Comparison of ENCODE assay signal across 13 cellular contexts in genomic region chr10:123891147-123892011, GRCh38. TPM values are rescaled to one million over a fixed set of nuclear protein-coding genes. Genes with fewer than 3 reads are reported as not detected.
DNase-seq lines count a peak whose midpoint lies in the region; ATAC-seq and TF ChIP-seq lines count a peak whose summit lies in the region.
"Had no signal": no experiment of that assay in that cellular context is flagged by ENCODE, and none has a peak within 500 bp of the region (broad histone marks: within the 10 kb centered on the region; RNA-seq: fewer than 3 reads in every experiment).

Gene CPXM2, minus strand, starts transcription at chr10:123891807. Its CDS starts 148 bp downstream, at chr10:123891659.

- H3K27me3 ChIP-seq in ectodermal cell (ENCODE audit: control insufficient read depth, insufficient read depth, low read length, poor library complexity, severe bottlenecking): peaks cover 46% of the 10 kb centered on the region

- H3K27ac ChIP-seq in ectodermal cell (ENCODE audit: insufficient read depth, low read depth, low read length, poor library complexity, severe bottlenecking): no peak within 1 kb of the TSS
- peak within 1 kb of the TSS in 16 of 21 experiments; percentile 26 to 93 (median 70) for H3K27ac ChIP-seq in skin epidermis
- H3K27ac ChIP-seq: SJSA1 had no signal

- H3K9ac ChIP-seq in ES-I3 (ENCODE audit: low read depth, low read length): peak within 1 kb of the TSS; percentile 73

- H3K4me1 ChIP-seq in ES-I3 (ENCODE audit: insufficient read depth, low read length) (peaks cover 8% of the 10 kb centered on the region; the same call in 1 of the 2 replicates), ectodermal cell (ENCODE audit: control insufficient read depth, insufficient read depth, low read length) (peaks cover 5% of the 10 kb centered on the region)
- H3K4me1 ChIP-seq: SJSA1 had no signal

- DNase-seq in left kidney (ENCODE audit: low read depth, low spot score): peak; percentile 67
- DNase-seq in HFFc6: no peak
- no peak for DNase-seq in NK-92 treated with Interleukin-12 subunit alpha and Interleukin-12 subunit beta, amount 100 ng/mL, for 24 hours (lab: John Stamatoyannopoulos, UW)
- no peak for DNase-seq in SHP77 treated with DMSO at 0.1 percent for 48 hours (lab: John Stamatoyannopoulos, UW)
- DNase-seq: activated CD4-positive, alpha-beta T cell treated with anti-CD3 and anti-CD28 coated beads, Interleukin-2, amount 50 U/mL, for 48 hours; CD8-positive, alpha-beta T cell; Karpas-422; naive B cell had no signal

- ATAC-seq in HG02840 (IDR thresholded peaks at IDR 0.05; ENCODE audit: low FRiP score, unreplicated experiment): no peak
- ATAC-seq: CD8-positive, alpha-beta T cell had no signal

- H3K36me3 ChIP-seq in ES-I3 (ENCODE audit: insufficient read depth, low read length) (no peaks in the 10 kb centered on the region), ectodermal cell (ENCODE audit: control insufficient read depth, insufficient read depth, low read length) (no peaks in the 10 kb centered on the region)
- H3K36me3 ChIP-seq: SJSA1 had no signal

- H3K9me3 Mint-ChIP-seq in HFFc6: no peaks in the 10 kb centered on the region; the same call in 1 of the 2 replicates
- H3K9me3 Mint-ChIP-seq: CD8-positive, alpha-beta T cell had no signal

- H3K4me1 Mint-ChIP-seq in HFFc6 (ENCODE audit: low read depth): no peaks in the 10 kb centered on the region

- peaks cover 6% of the 10 kb centered on the region; the same call in 1 of the 2 replicates for H3K27me3 Mint-ChIP-seq in HFFc6 (ENCODE audit: insufficient read depth)

- H3K27ac Mint-ChIP-seq in HFFc6: no peak within 1 kb of the TSS
- H3K27ac Mint-ChIP-seq: CD8-positive, alpha-beta T cell had no signal

- no peak within 1 kb of the TSS for H3K4me3 Mint-ChIP-seq in HFFc6
- H3K4me3 Mint-ChIP-seq: CD8-positive, alpha-beta T cell had no signal

- H3K36me3 Mint-ChIP-seq in HFFc6 (ENCODE audit: low read depth): no peaks in the 10 kb centered on the region
- H3K36me3 Mint-ChIP-seq: CD8-positive, alpha-beta T cell; naive B cell had no signal

- no peak for TF ChIP-seq CTCF in HFFc6 (IDR thresholded peaks at IDR 0.05)

- H3K9me3 ChIP-seq in ES-I3 (ENCODE audit: control insufficient read depth, insufficient read depth, low read length): no peaks in the 10 kb centered on the region
- no peaks in the 10 kb centered on the region for H3K9me3 ChIP-seq in ectodermal cell (ENCODE audit: control insufficient read depth, low read length)
- H3K9me3 ChIP-seq: SJSA1 had no signal

- peak within 1 kb of the TSS; percentile 19 for H3K4me3 ChIP-seq in ectodermal cell (ENCODE audit: insufficient read depth, low read depth, low read length)
- peak within 1 kb of the TSS; percentile 21 to 44 (median 33) for H3K4me3 ChIP-seq in skin epidermis
- H3K4me3 ChIP-seq: SJSA1 had no signal

- 2% methylated on average over 79 of the region's 79 CpGs for whole genome bisulfite sequencing in ectodermal cell, 2 experiments

RNA-seq across cellular contexts. Expression of gene CPXM2, which starts in this region (rescaled TPM):
- 0.35 TPM for polyA plus RNA-seq in ectodermal cell (2013, experiment 1 of 4)
- 0.11 TPM for polyA plus RNA-seq in ectodermal cell (2013, experiment 2 of 4)
- polyA plus RNA-seq in ectodermal cell (2013, experiment 3 of 4): 0.32 TPM
- 0.24 TPM for polyA plus RNA-seq in ectodermal cell (2013, experiment 4 of 4)
- total RNA-seq in HFFc6 (2021; fragmentation: NEBNext Ultra II Directional; extraction: Animal tissue kit (Norgen Biotek cat#: 25700)): not detected
- total RNA-seq: CD8-positive, alpha-beta T cell; SJSA1 had no signal
